Comparison of ENCODE assay signal across 8 cellular contexts in genomic region chr6:20564269-20564668, GRCh38. TPM values are rescaled to one million over a fixed set of nuclear protein-coding genes. Genes with fewer than 3 reads are reported as not detected.
DNase-seq lines count a peak whose midpoint lies in the region; ATAC-seq and TF ChIP-seq lines count a peak whose summit lies in the region.

No MANE protein-coding gene starts in this region.

- ATAC-seq in left lobe of liver (peak; percentile 53), GM18861 (IDR thresholded peaks at IDR 0.05; ENCODE audit: unreplicated experiment) (no peak)

- peak; percentile 19; the same call in 1 of the 2 replicates for TF ChIP-seq CTCF in WI38 (IDR thresholded peaks at IDR 0.05; ENCODE audit: low read depth, low read length)

- DNase-seq in Caki2 (ENCODE audit: low read depth) (peak; percentile 39), left lobe of liver (ENCODE audit: low spot score) (no peak), GM19238 (ENCODE audit: insufficient read length, low spot score) (no peak), DMS153 treated with DMSO at 0.1 percent for 48 hours (lab: John Stamatoyannopoulos, UW; ENCODE audit: unreplicated experiment) (no peak), T-helper 9 cell (no peak)
- peak; percentile 53 for DNase-seq in Jurkat, Clone E6-1 (ENCODE audit: low read depth, low spot score)

- peak overlapping the region; percentile 40 for H3K4me3 ChIP-seq in Jurkat, Clone E6-1 (ENCODE audit: low read length)
- no peak overlapping the region for H3K4me3 ChIP-seq in WI38 (ENCODE audit: low read depth, low read length)

- in situ Hi-C loops in Caki2 (cut with HindIII; ENCODE audit: low pct_unique_long_range_greater_than_20kb, low sequenced_read_pairs): no loop called here

RNA-seq across cellular contexts. Expression of gene CDKAL1, which starts 30.0 kb away (rescaled TPM):
- 40.9 and 48.3 TPM in 2 replicates for total RNA-seq in Caki2 (2014; rRNA removed; shearing (Covaris generic); ENCODE audit: low replicate concordance)
- polyA plus RNA-seq in Jurkat, Clone E6-1 (2012; ENCODE audit: insufficient read depth, insufficient read length): 12.3 TPM
- total RNA-seq in left lobe of liver: 5.1 TPM

Comparison
In these comparisons a context has a peak if more than half of its experiments do, and no peak if none do; other contexts are left out.
1. DNase-seq: peak in Caki2 (single experiment) and Jurkat, Clone E6-1 (single experiment); none in left lobe of liver (single experiment), GM19238 (single experiment), DMS153 treated with DMSO at 0.1 percent for 48 hours (single experiment) and T-helper 9 cell (single experiment).